Comparison of ENCODE assay signal across 1 cellular context in the genomic region with DNA sequence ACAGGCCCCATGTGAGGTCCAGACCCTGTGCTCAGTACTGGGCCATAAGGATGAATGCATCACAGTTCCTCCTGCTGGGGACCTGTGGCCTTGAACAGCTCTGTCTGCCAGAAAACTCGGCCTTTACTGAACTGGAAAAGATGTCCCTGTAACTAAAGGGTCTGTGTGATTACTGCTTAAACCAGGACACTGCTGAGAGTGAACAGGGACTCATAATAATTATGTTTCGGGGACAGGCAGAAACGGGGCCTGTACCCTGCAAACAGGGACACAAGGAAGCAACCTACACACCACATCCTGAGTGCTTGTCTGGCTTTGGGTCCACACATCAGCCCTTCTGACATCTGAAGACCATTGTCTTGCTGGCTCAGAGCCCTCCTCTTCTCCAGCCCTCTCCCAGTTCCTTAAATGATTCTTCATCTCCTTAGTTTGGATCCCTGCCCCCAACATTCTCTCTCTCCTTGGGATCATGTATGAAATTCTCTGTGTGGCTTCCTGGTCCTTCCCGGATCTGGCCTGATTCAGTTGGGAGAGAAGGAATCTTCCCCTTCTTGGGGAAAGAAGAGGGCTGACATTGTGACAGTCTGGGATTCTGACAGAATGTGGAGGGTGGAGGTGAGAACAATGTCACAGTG.
TF ChIP-seq lines count a peak whose summit lies in the region.

No MANE protein-coding gene starts in this region.

TF ChIP-seq in HepG2, 621 proteins besides CTCF, POLR2A, EP300 and RAD21 (continued from another document):
- TF ChIP-seq JDP2 (CRISPR knock-in tag; IDR thresholded peaks at IDR 0.05; ENCODE audit: borderline replicate concordance) = no peak
